Comparison of ENCODE assay signal across 1 cellular context in genomic region chr1:61051455-61052392, GRCh38.
TF ChIP-seq lines count a peak whose summit lies in the region.

No MANE protein-coding gene starts in this region.

TF ChIP-seq in K562, 482 proteins besides CTCF, POLR2A, EP300 and RAD21 (continued from another document and continues in another):
- TF ChIP-seq ZBTB40 (IDR thresholded peaks at IDR 0.05) (no peak; the same call in none of the 2 replicates), ZBTB40 (CRISPR knock-in tag; IDR thresholded peaks at IDR 0.05) (no peak), SAP30 (IDR thresholded peaks at IDR 0.05; ENCODE audit: borderline replicate concordance, insufficient read depth, low read depth, low read length, poor library complexity, severe bottlenecking) (no peak), ZNF436 (CRISPR knock-in tag; IDR thresholded peaks at IDR 0.05) (no peak), CBFA2T3 (IDR thresholded peaks at IDR 0.05) (peak; percentile 7; the same call in 1 of the 2 replicates), ZNF3 (CRISPR knock-in tag; IDR thresholded peaks at IDR 0.05) (no peak), ZBTB9 (CRISPR knock-in tag; IDR thresholded peaks at IDR 0.05) (no peak), PATZ1 (CRISPR knock-in tag; IDR thresholded peaks at IDR 0.05; ENCODE audit: borderline replicate concordance) (no peak), GTF3C2 (IDR thresholded peaks at IDR 0.05; ENCODE audit: borderline replicate concordance, extremely low read depth, insufficient read length) (no peak), JUNB (CRISPR knock-in tag; conservative IDR thresholded peaks at IDR 0.05) (no peak), ASH1L (IDR thresholded peaks at IDR 0.05; ENCODE audit: borderline replicate concordance, low read depth, partially characterized antibody) (no peak), PTRF (tag; IDR thresholded peaks at IDR 0.05) (no peak), SMARCA4 (IDR thresholded peaks at IDR 0.05) (no peak), CUX1 (CRISPR knock-in tag; IDR thresholded peaks at IDR 0.05) (no peak), FIP1L1 (IDR thresholded peaks at IDR 0.05; ENCODE audit: low read depth, low read length, poor library complexity, severe bottlenecking) (no peak), ZBTB2 (IDR thresholded peaks at IDR 0.05) (0 out of 2 replicates have a peak, but pooled peaks have one; percentile 17), MTA3 (IDR thresholded peaks at IDR 0.05; ENCODE audit: borderline replicate concordance) (0 out of 2 replicates have a peak, but pooled peaks have one; percentile 14), E2F8 (IDR thresholded peaks at IDR 0.05; ENCODE audit: low read depth, partially characterized antibody) (no peak), ZNF280B (CRISPR knock-in tag; IDR thresholded peaks at IDR 0.05) (no peak), MTA2 (IDR thresholded peaks at IDR 0.05; ENCODE audit: low read depth) (no peak)
